7 cellular contexts compared by ENCODE assay signal in genomic region chr11:126855536-126855935, GRCh38.
"Had no signal": no experiment of that assay in that cellular context is flagged by ENCODE, and none has a peak within 500 bp of the region (broad histone marks: within the 10 kb centered on the region; RNA-seq: fewer than 3 reads in every experiment).

No MANE protein-coding gene starts in this region.

- H3K27ac Mint-ChIP-seq: IgD-negative memory B cell had no signal

- DNase-seq: IMR-90, KBM-7, KG1 had no signal

- H3K4me3 ChIP-seq: K562 had no signal

- ATAC-seq: HepG2, K562 had no signal

- H3K4me1 Mint-ChIP-seq: IgD-negative memory B cell had no signal

- H3K4me3 Mint-ChIP-seq: IgD-negative memory B cell had no signal

- H3K27ac ChIP-seq: HL-60 had no signal
